Comparison of ENCODE assay signal across 22 cellular contexts in the genomic region with DNA sequence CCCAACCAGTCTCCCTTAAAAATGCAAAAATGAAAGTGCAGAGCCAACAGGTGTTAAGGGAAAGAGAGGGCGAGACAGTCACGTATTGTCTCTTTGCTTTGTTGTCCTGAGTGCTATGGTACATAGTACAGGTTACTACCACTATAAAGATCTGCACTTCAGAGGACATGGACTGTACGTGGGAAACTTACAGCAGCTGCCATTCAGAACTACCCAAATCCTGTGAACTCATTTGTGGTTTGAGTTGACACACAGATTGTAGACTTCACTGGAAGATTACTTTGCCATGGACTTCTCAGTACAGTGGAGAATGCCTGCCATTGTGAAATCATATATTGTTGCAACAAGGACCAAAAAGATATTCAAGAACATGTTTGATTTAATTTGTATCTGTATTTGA.
"Had no signal": no experiment of that assay in that cellular context is flagged by ENCODE, and none has a peak within 500 bp of the region (broad histone marks: within the 10 kb centered on the region; RNA-seq: fewer than 3 reads in every experiment).

No MANE protein-coding gene starts in this region.

- H3K27me3 ChIP-seq: brain microvascular endothelial cell, gastrocnemius medialis, heart left ventricle, SJSA1, suprapubic skin had no signal

- H3K4me1 ChIP-seq: SJSA1, suprapubic skin had no signal

- H3K9me3 Mint-ChIP-seq: activated naive CD4-positive, alpha-beta T cell treated with anti-CD3 and anti-CD28 coated beads, Interleukin-2, amount 50 U/mL, for 72 hours; activated T-cell treated with anti-CD3 and anti-CD28 coated beads, Interleukin-2, amount 50 U/mL, for 24 hours; effector memory CD8-positive, alpha-beta T cell; nephron; stimulated activated naive CD8-positive, alpha-beta T cell treated with anti-CD3 and anti-CD28 coated beads, Interleukin-15, Interleukin-2, amounts not matched to agents 100 ng/mL and 50 ng/mL, for 24 hours; T-helper 2 cell treated with Interferon-gamma antibody and Interleukin-4, amounts not matched to agents 5 μg/mL and 100 μg/mL, for 36 hours; type B pancreatic cell had no signal

- H3K9me3 ChIP-seq: gastrocnemius medialis, heart left ventricle, SJSA1, suprapubic skin had no signal

- ATAC-seq: activated CD4-positive, CD25-positive, alpha-beta regulatory T cell treated with anti-CD3 and anti-CD28 coated beads, Interleukin-2, amount 50 U/mL, for 24 hours; activated CD8-positive, alpha-beta memory T cell treated with anti-CD3 and anti-CD28 coated beads, Interleukin-2, amount 10 ng/mL, durations not matched to agents 7 days and 5 days; activated naive CD4-positive, alpha-beta T cell treated with anti-CD3 and anti-CD28 coated beads, Interleukin-2, amount 50 U/mL, for 72 hours; effector memory CD8-positive, alpha-beta T cell; gastrocnemius medialis; heart left ventricle had no signal

- H3K27ac Mint-ChIP-seq: activated CD8-positive, alpha-beta memory T cell treated with anti-CD3 and anti-CD28 coated beads, Interleukin-2, amount 10 ng/mL, durations not matched to agents 7 days and 5 days; activated T-cell treated with anti-CD3 and anti-CD28 coated beads, Interleukin-2, amount 50 U/mL, for 24 hours; progenitor cell of endocrine pancreas; T-helper 2 cell treated with Interferon-gamma antibody and Interleukin-4, amounts not matched to agents 5 μg/mL and 100 μg/mL, for 36 hours; type B pancreatic cell had no signal

- H3K27me3 Mint-ChIP-seq: activated CD8-positive, alpha-beta memory T cell treated with anti-CD3 and anti-CD28 coated beads, Interleukin-2, amount 10 ng/mL, durations not matched to agents 7 days and 5 days; activated T-cell treated with anti-CD3 and anti-CD28 coated beads, Interleukin-2, amount 50 U/mL, for 24 hours; effector memory CD8-positive, alpha-beta T cell; progenitor cell of endocrine pancreas; stimulated activated naive CD8-positive, alpha-beta T cell treated with anti-CD3 and anti-CD28 coated beads, Interleukin-15, Interleukin-2, amounts not matched to agents 100 ng/mL and 50 ng/mL, for 24 hours; type B pancreatic cell had no signal

- H3K27ac ChIP-seq: brain microvascular endothelial cell, SJSA1, suprapubic skin had no signal

- H3K4me3 Mint-ChIP-seq: activated CD8-positive, alpha-beta memory T cell treated with anti-CD3 and anti-CD28 coated beads, Interleukin-2, amount 10 ng/mL, durations not matched to agents 7 days and 5 days; activated T-cell treated with anti-CD3 and anti-CD28 coated beads, Interleukin-2, amount 50 U/mL, for 24 hours; effector memory CD8-positive, alpha-beta T cell; nephron; stimulated activated naive CD8-positive, alpha-beta T cell treated with anti-CD3 and anti-CD28 coated beads, Interleukin-15, Interleukin-2, amounts not matched to agents 100 ng/mL and 50 ng/mL, for 24 hours; T-helper 2 cell treated with Interferon-gamma antibody and Interleukin-4, amounts not matched to agents 5 μg/mL and 100 μg/mL, for 36 hours; type B pancreatic cell had no signal

- H3K4me3 ChIP-seq: gastrocnemius medialis, heart left ventricle, SJSA1, suprapubic skin had no signal

- H3K4me1 Mint-ChIP-seq: activated CD8-positive, alpha-beta memory T cell treated with anti-CD3 and anti-CD28 coated beads, Interleukin-2, amount 10 ng/mL, durations not matched to agents 7 days and 5 days; nephron had no signal

- DNase-seq: activated CD8-positive, alpha-beta memory T cell treated with anti-CD3 and anti-CD28 coated beads, Interleukin-2, amount 10 ng/mL, durations not matched to agents 7 days and 5 days; activated gamma-delta T cell; activated T-cell treated with anti-CD3 and anti-CD28 coated beads, Interleukin-2, amount 50 U/mL, for 24 hours; anterior cingulate cortex; brain microvascular endothelial cell; dermis blood vessel endothelial cell; effector memory CD8-positive, alpha-beta T cell; gastrocnemius medialis; heart left ventricle; mesenchymal stem cell; occipital lobe; right cardiac atrium; SW 1271 had no signal
